In the genomic region with DNA sequence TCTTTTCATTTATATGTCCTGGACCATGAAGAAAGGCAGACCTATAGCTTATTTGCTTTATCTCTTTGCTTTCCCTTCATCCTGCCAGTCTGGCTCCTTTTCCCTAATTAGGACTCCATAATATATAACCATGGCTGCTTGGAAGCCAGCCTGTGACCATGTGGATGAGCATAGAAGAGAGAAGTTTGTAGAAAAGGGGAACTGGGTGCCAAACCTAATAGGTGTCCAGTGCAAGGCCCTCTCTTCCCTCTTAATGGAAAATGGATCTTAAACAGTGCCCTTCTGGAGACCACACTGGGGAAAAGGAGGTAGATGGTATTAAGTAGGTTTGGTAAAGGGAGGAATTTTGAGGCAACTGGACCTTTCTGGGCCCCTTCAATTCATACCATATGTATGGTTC, we compare ENCODE assay signal across 28 cellular contexts.
"Had no signal": no experiment of that assay in that cellular context is flagged by ENCODE, and none has a peak within 500 bp of the region (broad histone marks: within the 10 kb centered on the region; RNA-seq: fewer than 3 reads in every experiment).

No MANE protein-coding gene starts in this region.

- H3K27me3 ChIP-seq: body of pancreas, hepatocyte, testis had no signal

- H3K27ac Mint-ChIP-seq: activated CD4-positive, alpha-beta T cell treated with anti-CD3 and anti-CD28 coated beads for 36 hours; activated CD8-positive, alpha-beta memory T cell treated with anti-CD3 and anti-CD28 coated beads, Interleukin-2, amount 10 ng/mL, durations not matched to agents 7 days and 5 days; activated CD8-positive, alpha-beta T cell treated with anti-CD3 and anti-CD28 coated beads, Interleukin-2, amount 10 ng/mL, durations not matched to agents 7 days and 5 days; activated naive CD8-positive, alpha-beta T cell; activated T-cell treated with anti-CD3 and anti-CD28 coated beads, Interleukin-2, amount 50 U/mL, for 72 hours; natural killer cell treated with Interleukin-12 subunit alpha and Interleukin-12 subunit beta and Interleukin-15 and Interleukin-18, amount 100 ng/mL, for 72 hours; T-helper 1 cell treated with Interleukin-12 subunit alpha and Interleukin-12 subunit beta and Interleukin-4 antibody, amounts not matched to agents 30 μg/mL and 1 μg/mL, for 36 hours had no signal

- H3K4me1 ChIP-seq: body of pancreas, esophagus squamous epithelium, testis, transverse colon had no signal

- DNase-seq: activated CD4-positive, alpha-beta T cell treated with anti-CD3 and anti-CD28 coated beads for 36 hours; activated CD4-positive, CD25-positive, alpha-beta regulatory T cell; activated CD8-positive, alpha-beta memory T cell treated with anti-CD3 and anti-CD28 coated beads, Interleukin-2, amount 10 ng/mL, durations not matched to agents 7 days and 5 days; activated CD8-positive, alpha-beta T cell treated with anti-CD3 and anti-CD28 coated beads, Interleukin-2, amount 10 ng/mL, durations not matched to agents 7 days and 5 days; activated naive CD4-positive, alpha-beta T cell; activated T-cell treated with anti-CD3 and anti-CD28 coated beads for 4 hours; activated T-cell treated with anti-CD3 and anti-CD28 coated beads, Interleukin-2, amount 50 U/mL, for 72 hours; anterior cingulate cortex; body of pancreas; dermis blood vessel endothelial cell; effector CD4-positive, alpha-beta T cell; esophagus squamous epithelium; foreskin melanocyte; islet precursor cell; left ventricle myocardium superior; mucosa of descending colon; posterior cingulate gyrus; right cardiac atrium; stimulated activated CD4-positive, alpha-beta T cell treated with anti-CD3 and anti-CD28 coated beads, Interleukin-15, amount 100 ng/mL, for 24 hours; stimulated activated CD4-positive, alpha-beta T cell treated with anti-CD3 and anti-CD28 coated beads, Interleukin-2, amount 100 ng/mL, for 24 hours; stimulated activated naive CD4-positive, alpha-beta T cell treated with Interleukin-2 at 50 U/mL for 16 hours; T-helper 9 cell; testis; transverse colon had no signal

- H3K9me3 Mint-ChIP-seq: activated T-cell treated with anti-CD3 and anti-CD28 coated beads, Interleukin-2, amount 50 U/mL, for 72 hours; natural killer cell treated with Interleukin-12 subunit alpha and Interleukin-12 subunit beta and Interleukin-15 and Interleukin-18, amount 100 ng/mL, for 72 hours; T-helper 1 cell treated with Interleukin-12 subunit alpha and Interleukin-12 subunit beta and Interleukin-4 antibody, amounts not matched to agents 30 μg/mL and 1 μg/mL, for 36 hours had no signal

- H3K4me3 ChIP-seq: body of pancreas, esophagus squamous epithelium, hepatocyte, mucosa of descending colon, testis, transverse colon had no signal

- H3K4me3 Mint-ChIP-seq: activated CD4-positive, alpha-beta T cell treated with anti-CD3 and anti-CD28 coated beads for 36 hours; activated CD8-positive, alpha-beta memory T cell treated with anti-CD3 and anti-CD28 coated beads, Interleukin-2, amount 10 ng/mL, durations not matched to agents 7 days and 5 days; activated CD8-positive, alpha-beta T cell treated with anti-CD3 and anti-CD28 coated beads, Interleukin-2, amount 10 ng/mL, durations not matched to agents 7 days and 5 days; activated naive CD8-positive, alpha-beta T cell; activated T-cell treated with anti-CD3 and anti-CD28 coated beads, Interleukin-2, amount 50 U/mL, for 72 hours; natural killer cell treated with Interleukin-12 subunit alpha and Interleukin-12 subunit beta and Interleukin-15 and Interleukin-18, amount 100 ng/mL, for 72 hours; T-helper 1 cell treated with Interleukin-12 subunit alpha and Interleukin-12 subunit beta and Interleukin-4 antibody, amounts not matched to agents 30 μg/mL and 1 μg/mL, for 36 hours had no signal

- H3K4me1 Mint-ChIP-seq: activated CD4-positive, alpha-beta T cell treated with anti-CD3 and anti-CD28 coated beads for 36 hours; activated CD8-positive, alpha-beta memory T cell treated with anti-CD3 and anti-CD28 coated beads, Interleukin-2, amount 10 ng/mL, durations not matched to agents 7 days and 5 days had no signal

- H3K36me3 Mint-ChIP-seq: activated CD8-positive, alpha-beta memory T cell treated with anti-CD3 and anti-CD28 coated beads, Interleukin-2, amount 10 ng/mL, durations not matched to agents 7 days and 5 days; activated naive CD8-positive, alpha-beta T cell; natural killer cell treated with Interleukin-12 subunit alpha and Interleukin-12 subunit beta and Interleukin-15 and Interleukin-18, amount 100 ng/mL, for 72 hours had no signal

- H3K9me3 ChIP-seq: body of pancreas, esophagus squamous epithelium, mucosa of descending colon, testis, transverse colon had no signal

- H3K27ac ChIP-seq: body of pancreas, esophagus squamous epithelium, hepatocyte, testis, transverse colon had no signal

- ATAC-seq: activated CD4-positive, alpha-beta T cell treated with anti-CD3 and anti-CD28 coated beads for 36 hours; activated CD8-positive, alpha-beta memory T cell treated with anti-CD3 and anti-CD28 coated beads, Interleukin-2, amount 10 ng/mL, durations not matched to agents 7 days and 5 days; activated CD8-positive, alpha-beta T cell treated with anti-CD3 and anti-CD28 coated beads, Interleukin-2, amount 10 ng/mL, durations not matched to agents 7 days and 5 days; activated T-cell treated with anti-CD3 and anti-CD28 coated beads, Interleukin-2, amount 50 U/mL, for 72 hours; body of pancreas; left ventricle myocardium superior; mucosa of descending colon; natural killer cell treated with Interleukin-12 subunit alpha and Interleukin-12 subunit beta and Interleukin-15 and Interleukin-18, amount 100 ng/mL, for 72 hours; right cardiac atrium had no signal

- H3K36me3 ChIP-seq: esophagus squamous epithelium, transverse colon had no signal
